Comparison of ENCODE assay signal across 22 cellular contexts in the genomic region with DNA sequence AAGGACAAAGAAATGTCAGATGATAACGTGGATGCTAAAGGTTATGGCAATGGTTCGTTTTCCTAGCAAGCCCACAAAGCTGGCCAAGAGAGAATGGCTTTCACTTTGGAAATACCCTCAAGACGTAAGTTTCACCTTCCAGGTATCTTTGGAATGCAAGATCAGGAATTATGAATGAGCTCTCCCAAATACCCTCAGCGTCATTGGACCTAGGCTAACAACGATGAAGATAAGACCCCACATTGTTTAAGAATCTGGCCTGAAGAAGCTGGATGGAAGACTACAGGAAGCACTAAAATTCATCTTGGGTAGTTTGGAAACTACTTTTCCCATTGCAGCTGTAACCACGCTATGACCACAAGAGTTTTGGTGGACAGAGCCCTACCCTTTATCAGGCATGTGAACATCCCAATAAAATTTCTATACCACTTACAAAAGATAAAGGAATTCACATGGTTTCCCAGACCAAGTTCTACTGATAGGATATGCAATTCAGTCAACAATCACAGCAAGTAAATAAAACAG.
DNase-seq lines count a peak whose midpoint lies in the region; ATAC-seq and TF ChIP-seq lines count a peak whose summit lies in the region.
"Had no signal": no experiment of that assay in that cellular context is flagged by ENCODE, and none has a peak within 500 bp of the region (broad histone marks: within the 10 kb centered on the region; RNA-seq: fewer than 3 reads in every experiment).

No MANE protein-coding gene starts in this region.

- H3K4me3 Mint-ChIP-seq in GM23338, result no peak overlapping the region
- H3K4me3 Mint-ChIP-seq in nephron progenitor cell, result no peak overlapping the region
- H3K4me3 Mint-ChIP-seq: CD8-positive, alpha-beta T cell; HFFc6 had no signal

- DNase-seq in GM23338 (ENCODE audit: low spot score) (no peak), SK-MEL-5 (ENCODE audit: low read depth, low spot score) (peak; percentile 9), fibroblast of villous mesenchyme (ENCODE audit: low read depth) (peak; percentile 8), nephron progenitor cell (no peak), heart right ventricle (no peak)
- no peak for DNase-seq in stimulated activated CD4-positive, alpha-beta T cell treated with anti-CD3 and anti-CD28 coated beads, Interleukin-4, amount 100 ng/mL, for 1 hour
- DNase-seq: 8988T; AML-193; C1 segment of cervical spinal cord; CD8-positive, alpha-beta T cell; DND-41; H7; HFFc6; Karpas-422; MV-4-11; NCI-H1105 treated with DMSO at 0.1 percent for 48 hours; NCI-H2029 treated with DMSO at 0.1 percent for 48 hours; NCI-H2171; NCI-H524 treated with DMSO at 0.1 percent for 48 hours; Right ventricle myocardium superior had no signal

- ATAC-seq in GM23338, result no peak
- ATAC-seq in heart right ventricle, result no peak
- no peak for ATAC-seq in GM18873 (IDR thresholded peaks at IDR 0.05; ENCODE audit: low FRiP score, unreplicated experiment)
- ATAC-seq: CD8-positive, alpha-beta T cell had no signal

- H3K27ac ChIP-seq in GM23338 (ENCODE audit: low read depth) (no peak overlapping the region), heart right ventricle (no peak overlapping the region)
- H3K27ac ChIP-seq: SK-N-MC had no signal

- H3K27me3 Mint-ChIP-seq in GM23338 (ENCODE audit: insufficient read depth, low read depth, poor library complexity) (no peaks in the 10 kb centered on the region), nephron progenitor cell (ENCODE audit: low read depth, poor library complexity) (peaks cover 10% of the 10 kb centered on the region)

- 80 to 82% methylated on average over 6 of the region's 6 CpGs for WGBS in heart right ventricle, 2 donors

- no peaks in the 10 kb centered on the region for H3F3A ChIP-seq in GM23338 (replicated peaks; ENCODE audit: low read depth)

- no peaks in the 10 kb centered on the region for H3K36me3 ChIP-seq in GM23338 (ENCODE audit: insufficient read depth)
- H3K36me3 ChIP-seq in heart right ventricle, result no peaks in the 10 kb centered on the region

- H3K79me2 ChIP-seq in GM23338 (replicated peaks; ENCODE audit: insufficient read depth), result no peaks in the 10 kb centered on the region

- H2AFZ ChIP-seq in GM23338, result peak overlapping the region; percentile 58; the same call in 1 of the 2 replicates

- H3K36me3 Mint-ChIP-seq in GM23338 (ENCODE audit: low read depth), result no peaks in the 10 kb centered on the region
- peaks cover 7% of the 10 kb centered on the region for H3K36me3 Mint-ChIP-seq in nephron progenitor cell (ENCODE audit: low read depth)
- H3K36me3 Mint-ChIP-seq: CD8-positive, alpha-beta T cell had no signal

- no peaks in the 10 kb centered on the region for H3K27me3 ChIP-seq in GM23338 (ENCODE audit: insufficient read depth)
- no peaks in the 10 kb centered on the region for H3K27me3 ChIP-seq in heart right ventricle

- no peak for TF ChIP-seq CTCF in GM23338 (conservative IDR thresholded peaks at IDR 0.05; ENCODE audit: low read depth in 2 of 2)
- no peak for TF ChIP-seq CTCF in fibroblast of villous mesenchyme (IDR thresholded peaks at IDR 0.05; ENCODE audit: insufficient read depth, low read depth, low read length)
- no peak for TF ChIP-seq CTCF in nephron progenitor cell (IDR thresholded peaks at IDR 0.05)
- TF ChIP-seq CTCF in heart right ventricle (IDR thresholded peaks at IDR 0.05), result no peak

- H3K27ac Mint-ChIP-seq in GM23338 (no peak overlapping the region), nephron progenitor cell (peak overlapping the region; percentile 73)
- H3K27ac Mint-ChIP-seq: CD8-positive, alpha-beta T cell; HFFc6 had no signal

- H3K4me3 ChIP-seq in GM23338, result no peak overlapping the region
- no peak overlapping the region for H3K4me3 ChIP-seq in fibroblast of villous mesenchyme (ENCODE audit: low read depth, low read length)
- H3K4me3 ChIP-seq in heart right ventricle, result no peak overlapping the region
- H3K4me3 ChIP-seq: SK-N-MC had no signal

- H3K9me3 ChIP-seq in heart right ventricle, result no peaks in the 10 kb centered on the region

- no peaks in the 10 kb centered on the region for H4K20me1 ChIP-seq in GM23338 (replicated peaks; ENCODE audit: insufficient read depth)

- in situ Hi-C loops in SK-MEL-5 (cut with HindIII; ENCODE audit: low pct_unique_long_range_greater_than_20kb, low sequenced_read_pairs), result no loop called here

- intact Hi-C loops in heart right ventricle (cut with DNase I), result no loop called here

- H3K9me3 Mint-ChIP-seq in GM23338 (no peaks in the 10 kb centered on the region; the same call in 2 of the 3 replicates), nephron progenitor cell (peaks cover 10% of the 10 kb centered on the region)
- H3K9me3 Mint-ChIP-seq: CD8-positive, alpha-beta T cell; HFFc6 had no signal

- H3K4me1 ChIP-seq in GM23338 (ENCODE audit: insufficient read depth) (peaks cover 7% of the 10 kb centered on the region; the same call in 1 of the 2 replicates), heart right ventricle (no peaks in the 10 kb centered on the region)

- H3K4me2 ChIP-seq in GM23338, result no peak overlapping the region

- peaks cover 13% of the 10 kb centered on the region for H3K9me2 ChIP-seq in GM23338 (ENCODE audit: insufficient read depth)

- peaks cover 7% of the 10 kb centered on the region; the same call in 2 of the 3 replicates for H3K4me1 Mint-ChIP-seq in GM23338
- H3K4me1 Mint-ChIP-seq in nephron progenitor cell, result peaks cover 66% of the 10 kb centered on the region

TF ChIP-seq in GM23338, 12 proteins besides CTCF, POLR2A, EP300 and RAD21 (continues in another document):
- no peak for TF ChIP-seq CREB1 (CRISPR knock-in tag; IDR thresholded peaks at IDR 0.05; ENCODE audit: low read depth)
- TF ChIP-seq, protein P1, sequence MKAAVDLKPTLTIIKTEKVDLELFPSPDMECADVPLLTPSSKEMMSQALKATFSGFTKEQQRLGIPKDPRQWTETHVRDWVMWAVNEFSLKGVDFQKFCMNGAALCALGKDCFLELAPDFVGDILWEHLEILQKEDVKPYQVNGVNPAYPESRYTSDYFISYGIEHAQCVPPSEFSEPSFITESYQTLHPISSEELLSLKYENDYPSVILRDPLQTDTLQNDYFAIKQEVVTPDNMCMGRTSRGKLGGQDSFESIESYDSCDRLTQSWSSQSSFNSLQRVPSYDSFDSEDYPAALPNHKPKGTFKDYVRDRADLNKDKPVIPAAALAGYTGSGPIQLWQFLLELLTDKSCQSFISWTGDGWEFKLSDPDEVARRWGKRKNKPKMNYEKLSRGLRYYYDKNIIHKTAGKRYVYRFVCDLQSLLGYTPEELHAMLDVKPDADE (IDR thresholded peaks at IDR 0.05), result no peak
- TF ChIP-seq, protein P2, sequence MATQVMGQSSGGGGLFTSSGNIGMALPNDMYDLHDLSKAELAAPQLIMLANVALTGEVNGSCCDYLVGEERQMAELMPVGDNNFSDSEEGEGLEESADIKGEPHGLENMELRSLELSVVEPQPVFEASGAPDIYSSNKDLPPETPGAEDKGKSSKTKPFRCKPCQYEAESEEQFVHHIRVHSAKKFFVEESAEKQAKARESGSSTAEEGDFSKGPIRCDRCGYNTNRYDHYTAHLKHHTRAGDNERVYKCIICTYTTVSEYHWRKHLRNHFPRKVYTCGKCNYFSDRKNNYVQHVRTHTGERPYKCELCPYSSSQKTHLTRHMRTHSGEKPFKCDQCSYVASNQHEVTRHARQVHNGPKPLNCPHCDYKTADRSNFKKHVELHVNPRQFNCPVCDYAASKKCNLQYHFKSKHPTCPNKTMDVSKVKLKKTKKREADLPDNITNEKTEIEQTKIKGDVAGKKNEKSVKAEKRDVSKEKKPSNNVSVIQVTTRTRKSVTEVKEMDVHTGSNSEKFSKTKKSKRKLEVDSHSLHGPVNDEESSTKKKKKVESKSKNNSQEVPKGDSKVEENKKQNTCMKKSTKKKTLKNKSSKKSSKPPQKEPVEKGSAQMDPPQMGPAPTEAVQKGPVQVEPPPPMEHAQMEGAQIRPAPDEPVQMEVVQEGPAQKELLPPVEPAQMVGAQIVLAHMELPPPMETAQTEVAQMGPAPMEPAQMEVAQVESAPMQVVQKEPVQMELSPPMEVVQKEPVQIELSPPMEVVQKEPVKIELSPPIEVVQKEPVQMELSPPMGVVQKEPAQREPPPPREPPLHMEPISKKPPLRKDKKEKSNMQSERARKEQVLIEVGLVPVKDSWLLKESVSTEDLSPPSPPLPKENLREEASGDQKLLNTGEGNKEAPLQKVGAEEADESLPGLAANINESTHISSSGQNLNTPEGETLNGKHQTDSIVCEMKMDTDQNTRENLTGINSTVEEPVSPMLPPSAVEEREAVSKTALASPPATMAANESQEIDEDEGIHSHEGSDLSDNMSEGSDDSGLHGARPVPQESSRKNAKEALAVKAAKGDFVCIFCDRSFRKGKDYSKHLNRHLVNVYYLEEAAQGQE (IDR thresholded peaks at IDR 0.05; ENCODE audit: unreplicated experiment), result no peak

Comparison
In these comparisons a context has a peak if more than half of its experiments do, and no peak if none do; other contexts are left out.
1. DNase-seq: peak in SK-MEL-5 (single experiment) and fibroblast of villous mesenchyme (single experiment); none in GM23338 (single experiment), nephron progenitor cell (single experiment), stimulated activated CD4-positive, alpha-beta T cell treated with anti-CD3 and anti-CD28 coated beads, Interleukin-4, amount 100 ng/mL, for 1 hour (single experiment) and heart right ventricle (0 of 2).